ENCODE assay signal across 1 cellular context in the genomic region with DNA sequence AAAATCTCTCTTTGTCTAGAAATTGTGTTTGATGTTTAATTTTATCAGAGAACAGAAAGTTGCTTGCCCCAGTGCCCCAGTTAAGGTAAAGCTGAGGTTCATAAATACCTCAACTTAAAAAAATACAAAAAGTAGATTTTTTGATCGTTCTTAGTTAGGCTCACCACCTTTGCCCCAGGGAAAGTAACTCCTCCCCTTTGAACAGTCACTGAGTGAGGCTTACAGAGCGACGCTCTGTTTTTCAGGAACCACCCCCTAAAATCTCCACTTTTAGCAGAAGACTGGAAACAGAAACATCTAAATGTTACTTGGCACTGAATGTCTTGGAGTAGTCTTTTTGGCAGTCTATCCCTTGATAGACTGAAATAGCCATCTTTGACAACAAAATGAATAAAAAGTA.
TF ChIP-seq lines count a peak whose summit lies in the region.

No MANE protein-coding gene starts in this region.

TF ChIP-seq in HepG2, 621 proteins besides CTCF, POLR2A, EP300 and RAD21 (continued from another document):
- TF ChIP-seq, protein P1, sequence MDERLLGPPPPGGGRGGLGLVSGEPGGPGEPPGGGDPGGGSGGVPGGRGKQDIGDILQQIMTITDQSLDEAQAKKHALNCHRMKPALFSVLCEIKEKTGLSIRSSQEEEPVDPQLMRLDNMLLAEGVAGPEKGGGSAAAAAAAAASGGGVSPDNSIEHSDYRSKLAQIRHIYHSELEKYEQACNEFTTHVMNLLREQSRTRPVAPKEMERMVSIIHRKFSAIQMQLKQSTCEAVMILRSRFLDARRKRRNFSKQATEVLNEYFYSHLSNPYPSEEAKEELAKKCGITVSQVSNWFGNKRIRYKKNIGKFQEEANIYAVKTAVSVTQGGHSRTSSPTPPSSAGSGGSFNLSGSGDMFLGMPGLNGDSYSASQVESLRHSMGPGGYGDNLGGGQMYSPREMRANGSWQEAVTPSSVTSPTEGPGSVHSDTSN (CRISPR knock-in tag; IDR thresholded peaks at IDR 0.05), result no peak
- no peak for TF ChIP-seq ZNF260 (CRISPR knock-in tag; IDR thresholded peaks at IDR 0.05; ENCODE audit: borderline replicate concordance, low read depth)
- no peak for TF ChIP-seq ZNF205 (CRISPR knock-in tag; IDR thresholded peaks at IDR 0.05)
- TF ChIP-seq ZSCAN29 (CRISPR knock-in tag; conservative IDR thresholded peaks at IDR 0.05), result no peak
- TF ChIP-seq ZSCAN12 (CRISPR knock-in tag; IDR thresholded peaks at IDR 0.05), result no peak
- TF ChIP-seq, protein P2, sequence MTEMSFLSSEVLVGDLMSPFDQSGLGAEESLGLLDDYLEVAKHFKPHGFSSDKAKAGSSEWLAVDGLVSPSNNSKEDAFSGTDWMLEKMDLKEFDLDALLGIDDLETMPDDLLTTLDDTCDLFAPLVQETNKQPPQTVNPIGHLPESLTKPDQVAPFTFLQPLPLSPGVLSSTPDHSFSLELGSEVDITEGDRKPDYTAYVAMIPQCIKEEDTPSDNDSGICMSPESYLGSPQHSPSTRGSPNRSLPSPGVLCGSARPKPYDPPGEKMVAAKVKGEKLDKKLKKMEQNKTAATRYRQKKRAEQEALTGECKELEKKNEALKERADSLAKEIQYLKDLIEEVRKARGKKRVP (CRISPR knock-in tag; IDR thresholded peaks at IDR 0.05), result no peak
- TF ChIP-seq, protein P3, sequence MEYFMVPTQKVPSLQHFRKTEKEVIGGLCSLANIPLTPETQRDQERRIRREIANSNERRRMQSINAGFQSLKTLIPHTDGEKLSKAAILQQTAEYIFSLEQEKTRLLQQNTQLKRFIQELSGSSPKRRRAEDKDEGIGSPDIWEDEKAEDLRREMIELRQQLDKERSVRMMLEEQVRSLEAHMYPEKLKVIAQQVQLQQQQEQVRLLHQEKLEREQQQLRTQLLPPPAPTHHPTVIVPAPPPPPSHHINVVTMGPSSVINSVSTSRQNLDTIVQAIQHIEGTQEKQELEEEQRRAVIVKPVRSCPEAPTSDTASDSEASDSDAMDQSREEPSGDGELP (IDR thresholded peaks at IDR 0.05; ENCODE audit: borderline replicate concordance, low read depth), result no peak
- TF ChIP-seq RFX1 (IDR thresholded peaks at IDR 0.05), result no peak
- TF ChIP-seq ZNF354B (CRISPR knock-in tag; IDR thresholded peaks at IDR 0.05), result no peak
- TF ChIP-seq, protein P4, sequence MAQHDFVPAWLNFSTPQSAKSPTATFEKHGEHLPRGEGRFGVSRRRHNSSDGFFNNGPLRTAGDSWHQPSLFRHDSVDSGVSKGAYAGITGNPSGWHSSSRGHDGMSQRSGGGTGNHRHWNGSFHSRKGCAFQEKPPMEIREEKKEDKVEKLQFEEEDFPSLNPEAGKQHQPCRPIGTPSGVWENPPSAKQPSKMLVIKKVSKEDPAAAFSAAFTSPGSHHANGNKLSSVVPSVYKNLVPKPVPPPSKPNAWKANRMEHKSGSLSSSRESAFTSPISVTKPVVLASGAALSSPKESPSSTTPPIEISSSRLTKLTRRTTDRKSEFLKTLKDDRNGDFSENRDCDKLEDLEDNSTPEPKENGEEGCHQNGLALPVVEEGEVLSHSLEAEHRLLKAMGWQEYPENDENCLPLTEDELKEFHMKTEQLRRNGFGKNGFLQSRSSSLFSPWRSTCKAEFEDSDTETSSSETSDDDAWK (CRISPR knock-in tag; IDR thresholded peaks at IDR 0.05), result no peak
- TF ChIP-seq, protein P5, sequence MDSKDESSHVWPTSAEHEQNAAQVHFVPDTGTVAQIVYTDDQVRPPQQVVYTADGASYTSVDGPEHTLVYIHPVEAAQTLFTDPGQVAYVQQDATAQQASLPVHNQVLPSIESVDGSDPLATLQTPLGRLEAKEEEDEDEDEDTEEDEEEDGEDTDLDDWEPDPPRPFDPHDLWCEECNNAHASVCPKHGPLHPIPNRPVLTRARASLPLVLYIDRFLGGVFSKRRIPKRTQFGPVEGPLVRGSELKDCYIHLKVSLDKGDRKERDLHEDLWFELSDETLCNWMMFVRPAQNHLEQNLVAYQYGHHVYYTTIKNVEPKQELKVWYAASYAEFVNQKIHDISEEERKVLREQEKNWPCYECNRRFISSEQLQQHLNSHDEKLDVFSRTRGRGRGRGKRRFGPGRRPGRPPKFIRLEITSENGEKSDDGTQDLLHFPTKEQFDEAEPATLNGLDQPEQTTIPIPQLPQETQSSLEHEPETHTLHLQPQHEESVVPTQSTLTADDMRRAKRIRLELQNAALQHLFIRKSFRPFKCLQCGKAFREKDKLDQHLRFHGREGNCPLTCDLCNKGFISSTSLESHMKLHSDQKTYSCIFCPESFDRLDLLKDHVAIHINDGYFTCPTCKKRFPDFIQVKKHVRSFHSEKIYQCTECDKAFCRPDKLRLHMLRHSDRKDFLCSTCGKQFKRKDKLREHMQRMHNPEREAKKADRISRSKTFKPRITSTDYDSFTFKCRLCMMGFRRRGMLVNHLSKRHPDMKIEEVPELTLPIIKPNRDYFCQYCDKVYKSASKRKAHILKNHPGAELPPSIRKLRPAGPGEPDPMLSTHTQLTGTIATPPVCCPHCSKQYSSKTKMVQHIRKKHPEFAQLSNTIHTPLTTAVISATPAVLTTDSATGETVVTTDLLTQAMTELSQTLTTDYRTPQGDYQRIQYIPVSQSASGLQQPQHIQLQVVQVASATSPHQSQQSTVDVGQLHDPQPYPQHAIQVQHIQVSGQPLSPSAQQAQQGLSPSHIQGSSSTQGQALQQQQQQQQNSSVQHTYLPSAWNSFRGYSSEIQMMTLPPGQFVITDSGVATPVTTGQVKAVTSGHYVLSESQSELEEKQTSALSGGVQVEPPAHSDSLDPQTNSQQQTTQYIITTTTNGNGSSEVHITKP (CRISPR knock-in tag; IDR thresholded peaks at IDR 0.05; ENCODE audit: low read depth), result no peak
- no peak for TF ChIP-seq ZNF720 (CRISPR knock-in tag; IDR thresholded peaks at IDR 0.05)
- TF ChIP-seq SUZ12 (IDR thresholded peaks at IDR 0.05; ENCODE audit: low read depth, low read length), result no peak
- TF ChIP-seq CBX5 (CRISPR knock-in tag; IDR thresholded peaks at IDR 0.05; ENCODE audit: borderline replicate concordance), result no peak
